Comparison of ENCODE assay signal across 9 cellular contexts in the genomic region with DNA sequence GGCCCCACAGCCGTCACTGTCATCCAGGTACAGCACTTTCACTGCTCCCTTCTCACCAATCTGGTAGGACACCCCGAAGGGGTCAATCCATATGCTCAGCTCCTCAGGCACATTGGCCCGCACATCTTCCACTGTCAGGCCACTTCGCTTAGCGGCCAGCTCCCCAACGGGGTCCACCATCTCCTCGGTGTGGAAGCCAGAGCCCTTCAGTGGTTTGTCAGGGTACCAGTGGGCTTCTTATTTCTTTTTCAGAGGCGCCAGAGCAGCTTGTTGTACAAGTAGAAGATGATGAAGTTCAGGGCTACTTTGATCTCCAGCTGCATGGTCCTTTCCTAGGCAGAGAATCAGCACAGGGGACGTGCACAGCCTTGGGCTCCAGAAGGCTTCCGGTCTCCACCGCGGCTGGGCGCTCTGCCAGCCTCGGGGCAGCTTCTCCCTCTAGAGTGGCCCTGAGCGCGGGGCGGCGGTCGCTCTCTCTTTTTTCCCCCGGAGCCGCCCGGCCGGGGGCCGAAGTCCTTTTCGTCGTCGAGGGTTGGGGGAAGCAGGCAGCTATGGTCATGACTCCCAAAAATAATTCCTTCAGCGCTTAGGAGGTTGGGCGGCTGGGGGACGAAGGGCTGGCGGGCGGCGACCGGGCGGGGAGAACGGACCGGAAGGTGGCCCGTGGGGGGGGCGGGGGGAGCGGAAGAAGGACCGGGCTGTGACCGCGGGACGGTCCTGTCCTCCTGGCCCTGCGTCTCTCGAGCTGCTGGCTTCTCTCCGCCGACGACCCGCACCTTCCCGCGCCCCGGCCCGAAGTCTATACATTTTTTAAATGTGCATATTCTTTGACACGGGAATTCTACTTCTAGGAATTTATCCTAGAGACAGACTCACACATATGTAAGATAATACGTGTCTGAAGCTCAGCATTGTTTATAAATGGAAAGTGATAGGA. TPM values are rescaled to one million over a fixed set of nuclear protein-coding genes. Genes with fewer than 3 reads are reported as not detected.
DNase-seq lines count a peak whose midpoint lies in the region; ATAC-seq and TF ChIP-seq lines count a peak whose summit lies in the region.
"Had no signal": no experiment of that assay in that cellular context is flagged by ENCODE, and none has a peak within 500 bp of the region (broad histone marks: within the 10 kb centered on the region; RNA-seq: fewer than 3 reads in every experiment).

No MANE protein-coding gene starts in this region.

- H3K27me3 ChIP-seq in neutrophil: peaks cover 92% of the 10 kb centered on the region

- H3K4me1 Mint-ChIP-seq in activated T-helper 17 cell treated with anti-CD3 and anti-CD28 coated beads, Interleukin-2, amount 50 U/mL, for 72 hours: no peaks in the 10 kb centered on the region
- no peaks in the 10 kb centered on the region for H3K4me1 Mint-ChIP-seq in glutamatergic neuron (ENCODE audit: low read depth, unreplicated experiment)

- H3K4me3 ChIP-seq in AG10803 (ENCODE audit: low read length) (peak overlapping the region; percentile 65), GM12875 (ENCODE audit: low read depth, low read length) (peak overlapping the region; percentile 49), neutrophil (ENCODE audit: low read depth in 1 of 2, low read length in 1 of 2) (peak overlapping the region; percentile 64 to 66)

- H3K4me1 ChIP-seq in neutrophil (ENCODE audit: control insufficient read depth in 1 of 2, insufficient read depth in 1 of 2, low read depth in 1 of 2, low read length in 1 of 2): peaks cover 5 to 11% of the 10 kb centered on the region in 2 experiments

- no peaks in the 10 kb centered on the region for H3K9me3 ChIP-seq in neutrophil

- ATAC-seq in HG03025 (IDR thresholded peaks at IDR 0.05; ENCODE audit: low FRiP score, unreplicated experiment): peak; percentile 83
- peak; percentile 86 for ATAC-seq in activated T-helper 17 cell treated with anti-CD3 and anti-CD28 coated beads, Interleukin-2, amount 50 U/mL, for 72 hours (replicated peaks)
- ATAC-seq in HG02938 (IDR thresholded peaks at IDR 0.05; ENCODE audit: unreplicated experiment): no peak

- H3K27ac Mint-ChIP-seq in activated T-helper 17 cell treated with anti-CD3 and anti-CD28 coated beads, Interleukin-2, amount 50 U/mL, for 72 hours: no peak overlapping the region
- H3K27ac Mint-ChIP-seq in glutamatergic neuron (ENCODE audit: unreplicated experiment): peak overlapping the region; percentile 55

- peaks cover 57% of the 10 kb centered on the region for H3K27me3 Mint-ChIP-seq in activated T-helper 17 cell treated with anti-CD3 and anti-CD28 coated beads, Interleukin-2, amount 50 U/mL, for 72 hours
- H3K27me3 Mint-ChIP-seq in glutamatergic neuron (ENCODE audit: unreplicated experiment): peaks cover 8% of the 10 kb centered on the region

- H3K27ac ChIP-seq in neutrophil: peak overlapping the region; percentile 56

- peak overlapping the region; percentile 73 for H3K4me3 Mint-ChIP-seq in activated T-helper 17 cell treated with anti-CD3 and anti-CD28 coated beads, Interleukin-2, amount 50 U/mL, for 72 hours
- H3K4me3 Mint-ChIP-seq in glutamatergic neuron (ENCODE audit: unreplicated experiment): peak overlapping the region; percentile 87

- no peaks in the 10 kb centered on the region for H3K36me3 ChIP-seq in neutrophil

- no peaks in the 10 kb centered on the region for H3K36me3 Mint-ChIP-seq in activated T-helper 17 cell treated with anti-CD3 and anti-CD28 coated beads, Interleukin-2, amount 50 U/mL, for 72 hours (ENCODE audit: low read depth)
- no peaks in the 10 kb centered on the region for H3K36me3 Mint-ChIP-seq in glutamatergic neuron (ENCODE audit: unreplicated experiment)

- TF ChIP-seq CTCF in AG10803 (conservative IDR thresholded peaks at IDR 0.05; ENCODE audit: low read length): no peak
- TF ChIP-seq CTCF in GM12875 (IDR thresholded peaks at IDR 0.05; ENCODE audit: borderline replicate concordance, insufficient read depth, low read depth, low read length): no peak
- no peak for TF ChIP-seq CTCF in glutamatergic neuron (IDR thresholded peaks at IDR 0.05; ENCODE audit: partially characterized antibody, unreplicated experiment)
- TF ChIP-seq CTCF in neutrophil (IDR thresholded peaks at IDR 0.05): no peak

- DNase-seq in AG10803 (ENCODE audit: low read depth) (peak; percentile 68), NCI-H460 (ENCODE audit: extremely low read depth, low read depth) (peak; percentile 38), glutamatergic neuron (peak; percentile 73)

- no peaks in the 10 kb centered on the region for H3K9me3 Mint-ChIP-seq in activated T-helper 17 cell treated with anti-CD3 and anti-CD28 coated beads, Interleukin-2, amount 50 U/mL, for 72 hours
- peaks cover 4% of the 10 kb centered on the region for H3K9me3 Mint-ChIP-seq in glutamatergic neuron (ENCODE audit: unreplicated experiment)

RNA-seq across cellular contexts. Expression of gene ZSCAN9, which starts 6.5 kb away (rescaled TPM):
- total RNA-seq in NCI-H460 (2014; rRNA removed; shearing (Covaris generic)): 10.4 and 10.9 TPM in 2 replicates
- polyA plus RNA-seq in NCI-H460 (2014; cell fraction: nucleus; rRNA removed): 15.9 and 17.0 TPM in 2 replicates
- 1 to 10 TPM; 1.0 to 1.8 TPM for total RNA-seq in activated T-helper 17 cell treated with anti-CD3 and anti-CD28 coated beads, Interleukin-2, amount 50 U/mL, for 72 hours
- total RNA-seq in glutamatergic neuron (ENCODE audit: unreplicated experiment): 54.0 TPM

RNA-seq across cellular contexts. Expression of gene ZKSCAN4, which starts 33.5 kb away (rescaled TPM):
- total RNA-seq in NCI-H460 (2014; rRNA removed; shearing (Covaris generic)): 2.6 and 3.4 TPM in 2 replicates
- 1.2 and 2.5 TPM in 2 replicates for polyA plus RNA-seq in NCI-H460 (2014; cell fraction: nucleus; rRNA removed)
- total RNA-seq in activated T-helper 17 cell treated with anti-CD3 and anti-CD28 coated beads, Interleukin-2, amount 50 U/mL, for 72 hours: 1 to 10 TPM; 1.6 to 1.7 TPM
- total RNA-seq in glutamatergic neuron (ENCODE audit: unreplicated experiment): 7.7 TPM

RNA-seq across cellular contexts. Expression of gene NKAPL, which starts 40.5 kb away (rescaled TPM):
- not detected in 2 replicates for total RNA-seq in NCI-H460 (2014; rRNA removed; shearing (Covaris generic))
- 0.23 TPM in 1 of 2 replicates, not detected in the other for polyA plus RNA-seq in NCI-H460 (2014; cell fraction: nucleus; rRNA removed)
- total RNA-seq in activated T-helper 17 cell treated with anti-CD3 and anti-CD28 coated beads, Interleukin-2, amount 50 U/mL, for 72 hours: under 1 TPM in 1 of 2 donors, not detected in 1; 0.21 TPM
- total RNA-seq in glutamatergic neuron (ENCODE audit: unreplicated experiment): 0.69 TPM
- total RNA-seq: T-helper 2 cell treated with Interferon-gamma antibody and Interleukin-4, amounts not matched to agents 100 ng/mL and 5 ng/mL, for 36 hours had no signal

RNA-seq across cellular contexts. Expression of gene ZSCAN26, which starts 48.4 kb away (rescaled TPM):
- 10.6 and 11.0 TPM in 2 replicates for total RNA-seq in NCI-H460 (2014; rRNA removed; shearing (Covaris generic))
- 9.7 and 16.8 TPM in 2 replicates for polyA plus RNA-seq in NCI-H460 (2014; cell fraction: nucleus; rRNA removed)
- total RNA-seq in activated T-helper 17 cell treated with anti-CD3 and anti-CD28 coated beads, Interleukin-2, amount 50 U/mL, for 72 hours: 1 to 10 TPM; 3.3 to 4.3 TPM
- 24.8 TPM for total RNA-seq in glutamatergic neuron (ENCODE audit: unreplicated experiment)
